19 cellular contexts compared by ENCODE assay signal in genomic region chr2:111186123-111186715, GRCh38.
"Had no signal": no experiment of that assay in that cellular context is flagged by ENCODE, and none has a peak within 500 bp of the region (broad histone marks: within the 10 kb centered on the region; RNA-seq: fewer than 3 reads in every experiment).

No MANE protein-coding gene starts in this region.

- H3K4me1 Mint-ChIP-seq: naive thymus-derived CD8-positive, alpha-beta T cell had no signal

- H3K27me3 Mint-ChIP-seq: activated B cell treated with CpG ODN at 0.5 μM for 24 hours; activated CD8-positive, alpha-beta T cell treated with anti-CD3 and anti-CD28 coated beads for 36 hours; naive thymus-derived CD8-positive, alpha-beta T cell; stimulated activated memory B cell treated with anti-CD40 and anti-IgM and Interleukin-4, amounts not matched to agents 10 μg/mL and 1 μg/mL and 100 μg/mL, for 72 hours had no signal

- H3K36me3 Mint-ChIP-seq: naive thymus-derived CD8-positive, alpha-beta T cell; stimulated activated memory B cell treated with anti-CD40 and anti-IgM and Interleukin-4, amounts not matched to agents 10 μg/mL and 1 μg/mL and 100 μg/mL, for 72 hours had no signal

- H3K36me3 ChIP-seq: breast epithelium, tibial artery had no signal

- H3K4me3 Mint-ChIP-seq: activated B cell treated with CpG ODN at 0.5 μM for 24 hours; activated CD8-positive, alpha-beta T cell treated with anti-CD3 and anti-CD28 coated beads for 36 hours; effector memory CD8-positive, alpha-beta T cell had no signal

- H3K27ac ChIP-seq: epithelial cell of prostate had no signal

- DNase-seq: activated B cell treated with CpG ODN at 0.5 μM for 24 hours; activated CD4-positive, alpha-beta T cell treated with anti-CD3 and anti-CD28 coated beads for 48 hours; activated CD8-positive, alpha-beta T cell treated with anti-CD3 and anti-CD28 coated beads for 36 hours; activated gamma-delta T cell treated with Interleukin-2 at 50 U/mL for 16 hours; aorta; cerebellar nuclear complex; dermis blood vessel endothelial cell; effector memory CD8-positive, alpha-beta T cell; head of caudate nucleus; mammary epithelial cell; naive thymus-derived CD8-positive, alpha-beta T cell; retina; stimulated activated CD4-positive, alpha-beta T cell treated with anti-CD3 and anti-CD28 coated beads, Interleukin-2, amount 100 ng/mL, for 48 hours had no signal

- H3K27ac Mint-ChIP-seq: activated B cell treated with CpG ODN at 0.5 μM for 24 hours; activated CD8-positive, alpha-beta T cell treated with anti-CD3 and anti-CD28 coated beads for 36 hours; effector memory CD8-positive, alpha-beta T cell; naive thymus-derived CD8-positive, alpha-beta T cell had no signal

- H3K9me3 Mint-ChIP-seq: activated B cell treated with CpG ODN at 0.5 μM for 24 hours; activated CD8-positive, alpha-beta T cell treated with anti-CD3 and anti-CD28 coated beads for 36 hours; effector memory CD8-positive, alpha-beta T cell; naive thymus-derived CD8-positive, alpha-beta T cell; stimulated activated memory B cell treated with anti-CD40 and anti-IgM and Interleukin-4, amounts not matched to agents 10 μg/mL and 1 μg/mL and 100 μg/mL, for 72 hours had no signal

- H3K9me3 ChIP-seq: breast epithelium, tibial artery had no signal

- H3K27me3 ChIP-seq: breast epithelium, tibial artery had no signal

- H3K4me3 ChIP-seq: breast epithelium had no signal

- FAIRE-seq: frontal cortex, TTC549 had no signal

- H3K4me1 ChIP-seq: breast epithelium had no signal

- ATAC-seq: activated CD8-positive, alpha-beta T cell treated with anti-CD3 and anti-CD28 coated beads for 36 hours; effector memory CD8-positive, alpha-beta T cell; naive thymus-derived CD8-positive, alpha-beta T cell had no signal
